Comparison of ENCODE assay signal across 8 cellular contexts in genomic region chr18:43563780-43564179, GRCh38.
DNase-seq lines count a peak whose midpoint lies in the region; ATAC-seq and TF ChIP-seq lines count a peak whose summit lies in the region.

No MANE protein-coding gene starts in this region.

- intact Hi-C loops in thyroid gland (cut with DNase I) (no loop called here), colonic mucosa (cut with DNase I) (no loop called here)

- no peak overlapping the region for H3K9ac ChIP-seq in colonic mucosa (ENCODE audit: low read depth in 2 of 2, low read length in 2 of 2)

- WGBS in thyroid gland, 2 donors: 23 to 27% methylated on average over 3 of the region's 3 CpGs

- DNase-seq in A172 (ENCODE audit: low spot score): peak; percentile 28
- DNase-seq in NB4 (ENCODE audit: low read depth): peak; percentile 44
- peak; percentile 7 for DNase-seq in UCSD-AML1 (lab: John Stamatoyannopoulos, UW; ENCODE audit: unreplicated experiment)
- peak; percentile 24 for DNase-seq in hepatic stellate cell (ENCODE audit: low spot score)
- DNase-seq in thyroid gland: peak; percentile 16 to 39
- no peak for DNase-seq in colonic mucosa
- no peak for DNase-seq in activated CD4-positive, CD25-positive, alpha-beta regulatory T cell treated with anti-CD3 and anti-CD28 coated beads, Interleukin-2, amount 50 U/mL, for 72 hours

- TF ChIP-seq CTCF in NB4 (IDR thresholded peaks at IDR 0.05; ENCODE audit: low read depth, low read length) (peak; percentile 19), thyroid gland (IDR thresholded peaks at IDR 0.05) (peak in 4 of 6 experiments; percentile 29 to 69 (median 58)), colonic mucosa (IDR thresholded peaks at IDR 0.05) (no peak)

- no peaks in the 10 kb centered on the region for H3K4me1 ChIP-seq in thyroid gland
- H3K4me1 ChIP-seq in colonic mucosa: no peaks in the 10 kb centered on the region

- no peaks in the 10 kb centered on the region for H3K9me3 ChIP-seq in thyroid gland
- no peaks in the 10 kb centered on the region for H3K9me3 ChIP-seq in colonic mucosa

- ATAC-seq in GM18867 (IDR thresholded peaks at IDR 0.05; ENCODE audit: unreplicated experiment): peak; percentile 80

- no peaks in the 10 kb centered on the region for H3K36me3 ChIP-seq in thyroid gland
- H3K36me3 ChIP-seq in colonic mucosa: no peaks in the 10 kb centered on the region

- H3K27me3 ChIP-seq in thyroid gland: no peaks in the 10 kb centered on the region
- no peaks in the 10 kb centered on the region for H3K27me3 ChIP-seq in colonic mucosa

- TF ChIP-seq POLR2A in NB4 (IDR thresholded peaks at IDR 0.05; ENCODE audit: extremely low read depth, insufficient read length): no peak
- no peak for TF ChIP-seq POLR2A in thyroid gland (IDR thresholded peaks at IDR 0.05)

- H3K4me3 ChIP-seq in NB4 (ENCODE audit: low read depth, low read length) (no peak overlapping the region), thyroid gland (replicated peaks in 1 of 3) (no peak overlapping the region), colonic mucosa (no peak overlapping the region)

- H3K27ac ChIP-seq in thyroid gland (no peak overlapping the region), colonic mucosa (no peak overlapping the region)

Comparison
In these comparisons a context has a peak if more than half of its experiments do, and no peak if none do; other contexts are left out.
1. DNase-seq: peak in A172 (single experiment), NB4 (single experiment), UCSD-AML1 (single experiment), hepatic stellate cell (single experiment) and thyroid gland (2 of 2); none in colonic mucosa (single experiment) and activated CD4-positive, CD25-positive, alpha-beta regulatory T cell treated with anti-CD3 and anti-CD28 coated beads, Interleukin-2, amount 50 U/mL, for 72 hours (single experiment).